Comparison of ENCODE assay signal across 1 cellular context in genomic region chr10:97736403-97736901, GRCh38.
TF ChIP-seq lines count a peak whose summit lies in the region.

No MANE protein-coding gene starts in this region.

TF ChIP-seq in endothelial cell of umbilical vein, 7 proteins besides CTCF, POLR2A, EP300 and RAD21:
- TF ChIP-seq JUN (IDR thresholded peaks at IDR 0.05; ENCODE audit: borderline replicate concordance, insufficient read depth, insufficient read length, low read depth): no peak
- TF ChIP-seq EZH2 (IDR thresholded peaks at IDR 0.05; ENCODE audit: borderline replicate concordance, low read depth, low read length, severe bottlenecking): no peak
- no peak for TF ChIP-seq MYC (IDR thresholded peaks at IDR 0.05; ENCODE audit: low read depth, low read length)
- TF ChIP-seq FOS (IDR thresholded peaks at IDR 0.05; ENCODE audit: borderline replicate concordance, insufficient read depth, low read length): no peak
- no peak for TF ChIP-seq GATA2 (IDR thresholded peaks at IDR 0.05; ENCODE audit: insufficient read depth, insufficient read length, low read depth, low read length)
- TF ChIP-seq, protein P1, sequence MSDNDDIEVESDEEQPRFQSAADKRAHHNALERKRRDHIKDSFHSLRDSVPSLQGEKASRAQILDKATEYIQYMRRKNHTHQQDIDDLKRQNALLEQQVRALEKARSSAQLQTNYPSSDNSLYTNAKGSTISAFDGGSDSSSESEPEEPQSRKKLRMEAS (IDR thresholded peaks at IDR 0.05; ENCODE audit: insufficient read depth, insufficient read length): no peak
- TF ChIP-seq POLR2AphosphoS5 (IDR thresholded peaks at IDR 0.05; ENCODE audit: insufficient read depth, low read depth, low read length): no peak
TF ChIP-seq in endothelial cell of umbilical vein: peak in this region for 0.
